Comparison of ENCODE assay signal across 9 cellular contexts in the genomic region with DNA sequence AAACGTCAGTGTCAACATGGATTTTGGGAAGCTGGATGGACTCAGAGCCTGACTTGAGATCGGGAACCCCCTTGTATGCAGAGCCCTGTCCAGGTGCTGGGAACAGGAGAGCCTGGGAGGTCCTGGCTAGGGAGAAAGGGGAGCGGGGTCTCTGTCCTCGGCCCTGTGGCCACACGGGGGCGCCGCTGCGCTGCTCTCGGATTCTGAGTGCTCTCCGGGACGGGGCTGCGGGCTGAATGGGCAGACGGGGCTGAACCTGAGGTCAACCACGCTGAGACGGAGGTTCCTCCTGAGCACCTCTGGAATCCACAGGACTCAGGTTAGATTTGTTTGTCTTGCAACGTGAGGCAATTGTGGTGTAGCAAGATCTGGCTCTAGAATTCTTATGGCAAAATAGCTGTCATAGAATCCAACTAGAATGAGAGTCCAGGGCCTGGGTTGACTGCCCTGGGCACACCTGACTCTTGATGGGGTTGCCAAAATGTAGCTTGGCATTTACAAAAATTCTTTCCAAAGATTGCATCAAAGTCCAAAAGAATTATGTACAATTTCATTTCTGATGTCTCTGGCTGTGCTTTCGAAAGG. TPM values are rescaled to one million over a fixed set of nuclear protein-coding genes. Genes with fewer than 3 reads are reported as not detected.
DNase-seq lines count a peak whose midpoint lies in the region; ATAC-seq, FAIRE-seq and TF ChIP-seq lines count a peak whose summit lies in the region.
"Had no signal": no experiment of that assay in that cellular context is flagged by ENCODE, and none has a peak within 500 bp of the region (broad histone marks: within the 10 kb centered on the region; RNA-seq: fewer than 3 reads in every experiment).

No MANE protein-coding gene starts in this region.

- H3K27me3 ChIP-seq in foreskin keratinocyte (peaks cover 22% of the 10 kb centered on the region), small intestine (ENCODE audit: control insufficient read depth in 2 of 2, insufficient read depth in 2 of 2, low read length in 2 of 2) (no peaks in the 10 kb centered on the region)

- H3K4me3 ChIP-seq in small intestine (ENCODE audit: low read depth in 1 of 2, low read length in 2 of 2), result no peak overlapping the region

- no peak overlapping the region for H3K27ac ChIP-seq in foreskin keratinocyte
- no peak overlapping the region for H3K27ac ChIP-seq in small intestine (ENCODE audit: low read depth in 1 of 2, low read length in 1 of 2)

- TF ChIP-seq CTCF in GM12872 (IDR thresholded peaks at IDR 0.05; ENCODE audit: insufficient read depth, low read depth, low read length) (peak; percentile 85), foreskin keratinocyte (conservative IDR thresholded peaks at IDR 0.05) (peak; percentile 66)

- no peaks in the 10 kb centered on the region for H3K9me3 ChIP-seq in small intestine (ENCODE audit: control insufficient read depth, low read depth)

- H3K4me1 ChIP-seq in foreskin keratinocyte (no peaks in the 10 kb centered on the region), small intestine (ENCODE audit: control insufficient read depth in 2 of 2, insufficient read depth in 1 of 2, low read depth in 1 of 2, low read length in 1 of 2) (no peaks in the 10 kb centered on the region)

- no peaks in the 10 kb centered on the region for H3K36me3 ChIP-seq in small intestine (ENCODE audit: control insufficient read depth in 2 of 2, insufficient read depth in 2 of 2, low read length in 2 of 2)

- ATAC-seq in foreskin keratinocyte (peak; percentile 52), GM18511 (IDR thresholded peaks at IDR 0.05; ENCODE audit: unreplicated experiment) (no peak), GM19328 (IDR thresholded peaks at IDR 0.05; ENCODE audit: unreplicated experiment) (no peak)

- DNase-seq in NCI-H748 (lab: John Stamatoyannopoulos, UW; ENCODE audit: unreplicated experiment) (peak; percentile 66), activated T-cell treated with anti-CD3 and anti-CD28 coated beads for 1 hour (ENCODE audit: low read depth) (peak; percentile 78), foreskin keratinocyte (no peak), small intestine (peak; percentile 29), pons (ENCODE audit: low spot score) (no peak)

- WGBS in small intestine, 3 donors, result 8 to 26% (median 24%) methylated on average over 17 of the region's 17 CpGs

- FAIRE-seq in small intestine (lab: Jason Lieb, UNC), result no peak

RNA-seq across cellular contexts. Expression of a gene that starts 20.6 kb away (rescaled TPM):
- total RNA-seq in foreskin keratinocyte, result 35.3 and 55.5 TPM in 2 replicates
- polyA plus RNA-seq in foreskin keratinocyte (36.6 and 54.5 TPM in 2 replicates), small intestine (100 to 1,000 TPM; 161 to 564 (median 244) TPM)

RNA-seq across cellular contexts. Expression of a gene that starts 21.7 kb away (rescaled TPM):
- total RNA-seq in foreskin keratinocyte, result 1.3 and 20.1 TPM in 2 replicates
- 1.7 and 23.1 TPM in 2 replicates for polyA plus RNA-seq in foreskin keratinocyte
- polyA plus RNA-seq in small intestine, result 1 to 10 TPM in 1 of 3 donors, not detected in 2; 1.4 TPM

RNA-seq across cellular contexts. Expression of a gene that starts 45.7 kb away (rescaled TPM):
- not detected in 2 replicates for total RNA-seq in foreskin keratinocyte
- polyA plus RNA-seq in foreskin keratinocyte, result not detected in 2 replicates
- polyA plus RNA-seq in small intestine, result under 1 TPM in 1 of 3 donors, not detected in 2; 0.07 TPM
- polyA plus RNA-seq: adipose tissue had no signal

Comparison
In these comparisons a context has a peak if more than half of its experiments do, and no peak if none do; other contexts are left out.
1. DNase-seq: peak in NCI-H748 (single experiment), activated T-cell treated with anti-CD3 and anti-CD28 coated beads for 1 hour (single experiment) and small intestine (single experiment); none in foreskin keratinocyte (0 of 2) and pons (single experiment).